ENCODE assay signal across 29 cellular contexts in genomic region chr2:29589440-29590103, GRCh38.
"Had no signal": no experiment of that assay in that cellular context is flagged by ENCODE, and none has a peak within 500 bp of the region (broad histone marks: within the 10 kb centered on the region; RNA-seq: fewer than 3 reads in every experiment).

No MANE protein-coding gene starts in this region.

- H3K9me3 ChIP-seq: pancreas, prostate gland, stomach, tibial artery, upper lobe of right lung had no signal

- DNase-seq: activated CD4-positive, alpha-beta T cell treated with anti-CD3 and anti-CD28 coated beads for 48 hours; activated CD4-positive, alpha-beta T cell treated with anti-CD3 and anti-CD28 coated beads, Interleukin-2, amount 50 U/mL, for 48 hours; activated CD8-positive, alpha-beta memory T cell treated with anti-CD3 and anti-CD28 coated beads, Interleukin-2, amount 50 U/mL, for 4 hours; activated gamma-delta T cell treated with Interleukin-2 at 50 U/mL for 16 hours; activated naive CD4-positive, alpha-beta T cell treated with anti-CD3 and anti-CD28 coated beads, Interleukin-2, amount 50 U/mL, for 16 hours; activated T-cell treated with anti-CD3 and anti-CD28 coated beads, Interleukin-2, amount 50 U/mL, for 1 hour; amniotic stem cell; brain microvascular endothelial cell; dorsolateral prefrontal cortex; effector memory CD4-positive, alpha-beta T cell; kidney glomerular epithelial cell; left ventricle myocardium superior; mesenchymal stem cell; naive thymus-derived CD8-positive, alpha-beta T cell; nucleus accumbens; pancreas; stimulated activated CD4-positive, alpha-beta T cell treated with anti-CD3 and anti-CD28 coated beads, Interleukin-2, amount 100 ng/mL, for 24 hours; stimulated activated naive B cell treated with anti-CD40 and anti-IgM and Interleukin-4, amounts not matched to agents 10 μg/mL and 1 μg/mL and 100 μg/mL, for 72 hours; stomach; T1000; tibial artery; upper lobe of right lung; WERI-Rb-1 had no signal

- ATAC-seq: activated CD4-positive, CD25-positive, alpha-beta regulatory T cell treated with anti-CD3 and anti-CD28 coated beads, Interleukin-2, amount 50 U/mL, for 24 hours; left ventricle myocardium superior; naive thymus-derived CD8-positive, alpha-beta T cell; pancreas; stimulated activated naive B cell treated with anti-CD40 and anti-IgM and Interleukin-4, amounts not matched to agents 10 μg/mL and 1 μg/mL and 100 μg/mL, for 72 hours; upper lobe of right lung had no signal

- H3K4me1 ChIP-seq: pancreas, prostate gland, tibial artery, upper lobe of right lung had no signal

- H3K4me2 ChIP-seq: smooth muscle cell had no signal

- H3K36me3 ChIP-seq: brain microvascular endothelial cell, pancreas, prostate gland, stomach, tibial artery, upper lobe of right lung, WERI-Rb-1 had no signal

- H3K27ac ChIP-seq: brain microvascular endothelial cell, coronary artery, dorsolateral prefrontal cortex, pancreas, prostate gland, stomach, tibial artery, upper lobe of right lung, WERI-Rb-1 had no signal

- H3K27me3 ChIP-seq: brain microvascular endothelial cell, pancreas, stomach, tibial artery, upper lobe of right lung had no signal

- FAIRE-seq: astrocyte, frontal cortex, pancreas had no signal

- H3K4me3 ChIP-seq: coronary artery, dorsolateral prefrontal cortex, pancreas, prostate gland, smooth muscle cell, stomach, tibial artery, upper lobe of right lung had no signal
